ENCODE assay signal across 17 cellular contexts in the genomic region with DNA sequence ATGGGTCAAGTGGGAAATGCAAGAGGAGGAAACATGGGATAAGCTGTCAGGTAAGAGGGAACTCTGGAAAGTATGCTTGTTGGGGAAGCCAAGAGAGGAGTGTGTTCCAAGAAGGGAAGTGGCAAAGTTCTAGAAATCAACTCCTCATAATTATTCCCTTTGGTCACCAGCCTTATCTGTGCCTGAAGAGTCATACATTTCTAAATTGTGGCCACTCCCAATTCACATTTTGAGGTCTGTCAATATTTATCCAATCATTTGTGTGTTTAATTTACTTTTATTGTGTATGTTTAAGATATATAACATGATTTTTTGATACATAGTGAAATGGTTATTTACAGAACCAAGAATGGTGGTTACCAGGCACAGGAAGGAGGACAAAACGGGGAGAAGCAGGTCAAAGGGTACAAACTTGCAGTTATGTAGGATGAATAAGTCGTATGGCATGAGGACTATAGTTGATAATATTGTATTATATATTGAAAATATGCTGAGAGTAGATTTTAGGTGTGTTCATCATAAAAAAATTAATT.
A peak's percentile ranks its signal among the peaks of the same experiment; 100 is the strongest.
DNase-seq lines count a peak whose midpoint lies in the region; ATAC-seq, FAIRE-seq and TF ChIP-seq lines count a peak whose summit lies in the region.
"Had no signal": no experiment of that assay in that cellular context is flagged by ENCODE, and none has a peak within 500 bp of the region (broad histone marks: within the 10 kb centered on the region; RNA-seq: fewer than 3 reads in every experiment).

No MANE protein-coding gene starts in this region.

- no peak for ATAC-seq in HG02588 (IDR thresholded peaks at IDR 0.05; ENCODE audit: unreplicated experiment)
- no peak for ATAC-seq in left lung

- H3K9me3 ChIP-seq in colonic mucosa (no peaks in the 10 kb centered on the region), small intestine (ENCODE audit: control insufficient read depth, low read depth) (no peaks in the 10 kb centered on the region), left lung (no peaks in the 10 kb centered on the region)
- H3K9me3 ChIP-seq: HAP-1 had no signal

- no peak overlapping the region for H3K9ac ChIP-seq in colonic mucosa (ENCODE audit: low read depth in 2 of 2, low read length in 2 of 2)

- no peak for FAIRE-seq in small intestine (lab: Jason Lieb, UNC)
- FAIRE-seq: G401.6, GM12892, H54 had no signal

- TF ChIP-seq CTCF in LNCaP clone FGC (IDR thresholded peaks at IDR 0.05; ENCODE audit: control insufficient read depth, extremely low read depth, insufficient read depth), result no peak
- TF ChIP-seq CTCF in colonic mucosa (IDR thresholded peaks at IDR 0.05), result no peak
- no peak for TF ChIP-seq CTCF in left lung (IDR thresholded peaks at IDR 0.05)

- no peak overlapping the region for H3K4me3 ChIP-seq in LNCaP clone FGC (ENCODE audit: low read depth, low read length)
- no peak overlapping the region for H3K4me3 ChIP-seq in colonic mucosa
- H3K4me3 ChIP-seq in small intestine (ENCODE audit: low read depth in 1 of 2, low read length in 2 of 2), result no peak overlapping the region
- H3K4me3 ChIP-seq in left lung, result no peak overlapping the region
- H3K4me3 ChIP-seq: HAP-1 had no signal

- no peaks in the 10 kb centered on the region for H3K36me3 ChIP-seq in colonic mucosa
- H3K36me3 ChIP-seq in small intestine (ENCODE audit: control insufficient read depth in 2 of 2, insufficient read depth in 2 of 2, low read length in 2 of 2), result no peaks in the 10 kb centered on the region
- H3K36me3 ChIP-seq in left lung, result no peaks in the 10 kb centered on the region
- H3K36me3 ChIP-seq: HAP-1 had no signal

- no peaks in the 10 kb centered on the region for H3K27me3 ChIP-seq in colonic mucosa
- H3K27me3 ChIP-seq in small intestine (ENCODE audit: control insufficient read depth in 2 of 2, insufficient read depth in 2 of 2, low read length in 2 of 2), result no peaks in the 10 kb centered on the region
- H3K27me3 ChIP-seq in left lung, result no peaks in the 10 kb centered on the region

- H3K27ac ChIP-seq in colonic mucosa, result no peak overlapping the region
- no peak overlapping the region for H3K27ac ChIP-seq in small intestine (ENCODE audit: low read depth in 1 of 2, low read length in 1 of 2)
- no peak overlapping the region for H3K27ac ChIP-seq in left lung

- intact Hi-C loops in colonic mucosa (cut with DNase I) (no loop called here), left lung (cut with DNase I) (no loop called here)

- DNase-seq in LNCaP clone FGC (ENCODE audit: low read depth) (peak; percentile 15), colonic mucosa (peak; percentile 23), small intestine (peak; percentile 59), left lung (no peak), DMS53 (lab: John Stamatoyannopoulos, UW) (no peak)
- DNase-seq: C1 segment of cervical spinal cord; Calu3; CD4-positive, alpha-beta memory T cell; COR-L47; DND-41; GOT3; HFFc6 had no signal

- WGBS in small intestine, 3 donors, result 6 to 53% (median 39%) methylated on average over 2 of the region's 2 CpGs

- no peaks in the 10 kb centered on the region for H3K4me1 ChIP-seq in colonic mucosa
- H3K4me1 ChIP-seq in small intestine (ENCODE audit: control insufficient read depth in 2 of 2, insufficient read depth in 1 of 2, low read depth in 1 of 2, low read length in 1 of 2), result no peaks in the 10 kb centered on the region
- no peaks in the 10 kb centered on the region for H3K4me1 ChIP-seq in left lung
- H3K4me1 ChIP-seq: HAP-1 had no signal

Comparison
In these comparisons a context has a peak if more than half of its experiments do, and no peak if none do; other contexts are left out.
1. DNase-seq: peak in LNCaP clone FGC (single experiment), colonic mucosa (single experiment) and small intestine (single experiment); none in left lung (0 of 2) and DMS53 (single experiment).